ENCODE assay signal across 27 cellular contexts in the genomic region with DNA sequence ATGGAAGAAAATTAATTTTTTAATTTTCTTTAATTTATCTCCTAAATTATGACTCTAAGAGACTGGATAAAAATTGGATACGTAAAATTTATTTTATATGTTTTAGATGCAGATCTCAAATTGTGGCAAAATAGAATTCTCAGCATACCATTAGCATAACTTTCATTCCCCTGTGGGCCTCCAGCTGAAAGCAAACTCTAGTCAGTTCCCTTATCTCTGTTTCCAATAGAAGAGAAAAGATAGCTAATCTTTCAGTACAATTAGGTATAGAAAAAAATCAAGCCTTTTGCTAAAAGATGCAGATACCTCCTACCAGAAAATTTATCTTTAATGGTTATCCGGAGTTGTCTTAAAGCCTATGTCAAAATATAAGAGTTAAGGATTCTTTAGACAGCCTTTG.
"Had no signal": no experiment of that assay in that cellular context is flagged by ENCODE, and none has a peak within 500 bp of the region (broad histone marks: within the 10 kb centered on the region; RNA-seq: fewer than 3 reads in every experiment).

No MANE protein-coding gene starts in this region.

- DNase-seq: activated CD4-positive, alpha-beta T cell treated with anti-CD3 and anti-CD28 coated beads for 48 hours; activated CD4-positive, alpha-beta T cell treated with anti-CD3 and anti-CD28 coated beads, Interleukin-2, amount 50 U/mL, for 48 hours; activated CD8-positive, alpha-beta memory T cell treated with anti-CD3 and anti-CD28 coated beads for 24 hours; activated effector memory CD4-positive, alpha-beta T cell treated with Interleukin-2 at 50 U/mL for 16 hours; activated naive CD4-positive, alpha-beta T cell treated with anti-CD3 and anti-CD28 coated beads for 36 hours; activated naive CD8-positive, alpha-beta T cell treated with anti-CD3 and anti-CD28 coated beads for 36 hours; amniotic stem cell; cerebellar nuclear complex; dorsolateral prefrontal cortex; effector memory CD8-positive, alpha-beta T cell; foreskin melanocyte; left cardiac atrium; left ventricle myocardium superior; right lobe of liver; stimulated activated CD4-positive, alpha-beta T cell treated with anti-CD3 and anti-CD28 coated beads, Interleukin-4, amount 100 ng/mL, for 24 hours; trophoblast cell; WERI-Rb-1 had no signal

- H3K9me3 ChIP-seq: right lobe of liver, thoracic aorta had no signal

- FAIRE-seq: endothelial cell of umbilical vein, keratinocyte, urothelium cell line had no signal

- H3K27ac ChIP-seq: cardiac muscle cell, coronary artery, dorsolateral prefrontal cortex, right lobe of liver, skin epidermis, thoracic aorta, WERI-Rb-1 had no signal

- H3K9me3 Mint-ChIP-seq: activated naive CD8-positive, alpha-beta T cell treated with anti-CD3 and anti-CD28 coated beads for 36 hours; nephron had no signal

- H3K4me3 Mint-ChIP-seq: activated naive CD4-positive, alpha-beta T cell treated with anti-CD3 and anti-CD28 coated beads for 36 hours; activated naive CD8-positive, alpha-beta T cell treated with anti-CD3 and anti-CD28 coated beads for 36 hours; effector memory CD8-positive, alpha-beta T cell; nephron; stimulated activated effector memory CD8-positive, alpha-beta T cell treated with anti-CD3 and anti-CD28 coated beads, Interleukin-12 subunit alpha, Interleukin-12 subunit beta, amount 100 ng/mL, for 72 hours; stimulated activated naive CD8-positive, alpha-beta T cell treated with anti-CD3 and anti-CD28 coated beads, Interleukin-15, Interleukin-2, amounts not matched to agents 100 ng/mL and 50 ng/mL, for 24 hours had no signal

- H3K36me3 Mint-ChIP-seq: activated naive CD8-positive, alpha-beta T cell treated with anti-CD3 and anti-CD28 coated beads for 36 hours; stimulated activated effector memory CD8-positive, alpha-beta T cell treated with anti-CD3 and anti-CD28 coated beads, Interleukin-12 subunit alpha, Interleukin-12 subunit beta, amount 100 ng/mL, for 72 hours had no signal

- H3K27me3 Mint-ChIP-seq: activated naive CD8-positive, alpha-beta T cell treated with anti-CD3 and anti-CD28 coated beads for 36 hours; effector memory CD8-positive, alpha-beta T cell; stimulated activated naive CD8-positive, alpha-beta T cell treated with anti-CD3 and anti-CD28 coated beads, Interleukin-15, Interleukin-2, amounts not matched to agents 100 ng/mL and 50 ng/mL, for 24 hours had no signal

- H3K27me3 ChIP-seq: cardiac muscle cell, dorsolateral prefrontal cortex, right lobe of liver had no signal

- H3K27ac Mint-ChIP-seq: activated naive CD4-positive, alpha-beta T cell treated with anti-CD3 and anti-CD28 coated beads for 36 hours; activated naive CD8-positive, alpha-beta T cell treated with anti-CD3 and anti-CD28 coated beads for 36 hours; effector memory CD8-positive, alpha-beta T cell; nephron; stimulated activated effector memory CD8-positive, alpha-beta T cell treated with anti-CD3 and anti-CD28 coated beads, Interleukin-12 subunit alpha, Interleukin-12 subunit beta, amount 100 ng/mL, for 72 hours; stimulated activated naive CD8-positive, alpha-beta T cell treated with anti-CD3 and anti-CD28 coated beads, Interleukin-15, Interleukin-2, amounts not matched to agents 100 ng/mL and 50 ng/mL, for 24 hours had no signal

- H3K4me1 Mint-ChIP-seq: activated naive CD8-positive, alpha-beta T cell treated with anti-CD3 and anti-CD28 coated beads for 36 hours; stimulated activated effector memory CD8-positive, alpha-beta T cell treated with anti-CD3 and anti-CD28 coated beads, Interleukin-12 subunit alpha, Interleukin-12 subunit beta, amount 100 ng/mL, for 72 hours had no signal

- H3K36me3 ChIP-seq: cardiac muscle cell, right lobe of liver, thoracic aorta, WERI-Rb-1 had no signal

- H3K4me3 ChIP-seq: cardiac muscle cell, coronary artery, dorsolateral prefrontal cortex, right lobe of liver, skin epidermis, thoracic aorta had no signal

- H3K4me1 ChIP-seq: right lobe of liver had no signal
